30 cellular contexts compared by ENCODE assay signal in genomic region chr1:67126974-67127373, GRCh38. TPM values are rescaled to one million over a fixed set of nuclear protein-coding genes. Genes with fewer than 3 reads are reported as not detected.
DNase-seq lines count a peak whose midpoint lies in the region; ATAC-seq, FAIRE-seq and TF ChIP-seq lines count a peak whose summit lies in the region.
"Had no signal": no experiment of that assay in that cellular context is flagged by ENCODE, and none has a peak within 500 bp of the region (broad histone marks: within the 10 kb centered on the region; RNA-seq: fewer than 3 reads in every experiment).

No MANE protein-coding gene starts in this region.

- ATAC-seq in pancreas (peak in 3 of 4 donors; percentile 58 to 73 (median 70)), GM21576 (IDR thresholded peaks at IDR 0.05; ENCODE audit: unreplicated experiment) (no peak)
- ATAC-seq: A549, GM12878 had no signal

- H3K4me3 ChIP-seq in pancreas, result no peak overlapping the region
- H3K4me3 ChIP-seq: A549, BLaER1, GM12878 had no signal

- H3K27ac ChIP-seq in pancreas, result no peak overlapping the region
- H3K27ac ChIP-seq: 22Rv1, A549, BLaER1 had no signal

- DNase-seq in DMS53 (lab: John Stamatoyannopoulos, UW), result peak; percentile 69
- no peak for DNase-seq in RCC 7860 (ENCODE audit: low spot score)
- no peak for DNase-seq in frontal cortex (ENCODE audit: low spot score in 2 of 2)
- DNase-seq in pancreas, result no peak
- no peak for DNase-seq in Ammon's horn (ENCODE audit: low spot score)
- DNase-seq in NCI-H2196 treated with DMSO at 0.1 percent for 48 hours (lab: John Stamatoyannopoulos, UW; ENCODE audit: unreplicated experiment), result no peak
- no peak for DNase-seq in UCSD-AML1 (lab: John Stamatoyannopoulos, UW; ENCODE audit: unreplicated experiment)
- DNase-seq: AML-193; BE2C; C1 segment of cervical spinal cord; CD4-positive, alpha-beta memory T cell; CD4-positive, CD25-positive, alpha-beta regulatory T cell; CD8-positive, alpha-beta memory T cell; COR-L47; DMS 273 treated with DMSO at 0.1 percent for 48 hours; DMS153; DMS79; DND-41; GDM1 had no signal

- FAIRE-seq in RCC 7860 (lab: Jason Lieb, UNC) (peak; percentile 21), frontal cortex (lab: Jason Lieb, UNC) (peak; percentile 21), pancreas (lab: Jason Lieb, UNC) (no peak)
- FAIRE-seq: A549, GM12878, GM12892, GM18507 had no signal

- H3K36me3 ChIP-seq in pancreas, result no peaks in the 10 kb centered on the region
- H3K36me3 ChIP-seq: BE2C, BLaER1 had no signal

- whole genome bisulfite sequencing in pancreas, 2 donors, result 12 to 16% methylated on average over 1 of the region's 1 CpG

- intact Hi-C loops in pancreas (cut with DNase I), result no loop called here

- H3K27me3 ChIP-seq in pancreas, result no peaks in the 10 kb centered on the region
- H3K27me3 ChIP-seq: BE2C, BLaER1 had no signal

- H3K9me3 ChIP-seq in pancreas, result no peaks in the 10 kb centered on the region
- H3K9me3 ChIP-seq: A549, BE2C, BLaER1 had no signal

- TF ChIP-seq CTCF in pancreas (IDR thresholded peaks at IDR 0.05), result no peak

- H3K4me1 ChIP-seq in pancreas, result peaks cover 0 to 14% (median 5%) of the 10 kb centered on the region in 3 donors
- H3K4me1 ChIP-seq: A549, BE2C, BLaER1 had no signal

RNA-seq across cellular contexts. Expression of gene C1orf141, which starts 7.8 kb away (rescaled TPM):
- under 0.01 TPM for total RNA-seq in frontal cortex
- not detected for total RNA-seq in pancreas
- polyA plus RNA-seq in pancreas, result under 1 TPM in 1 of 2 donors, not detected in 1; 0.14 TPM
- total RNA-seq: A172; CD4-positive, alpha-beta memory T cell; CD4-positive, CD25-positive, alpha-beta regulatory T cell; CD8-positive, alpha-beta memory T cell; Daoy; G401; GM12878 had no signal
- polyA plus RNA-seq: A549; CD14-positive monocyte; CD4-positive, alpha-beta memory T cell; CD4-positive, CD25-positive, alpha-beta regulatory T cell; CD8-positive, alpha-beta memory T cell; GM12878 had no signal

RNA-seq across cellular contexts. Expression of gene IL23R, which starts 39.3 kb away (rescaled TPM):
- total RNA-seq in frontal cortex, result not detected
- total RNA-seq in pancreas, result under 1 TPM in 4 of 6 donors, not detected in 2; 0.09 to 0.22 (median 0.16) TPM
- under 1 TPM in 1 of 2 donors, not detected in 1; 0.05 TPM for polyA plus RNA-seq in pancreas
- total RNA-seq: A172; CD4-positive, CD25-positive, alpha-beta regulatory T cell; Daoy; G401 had no signal
- polyA plus RNA-seq: A549, CD14-positive monocyte had no signal
